ENCODE assay signal across 24 cellular contexts in genomic region chr9:136295055-136295454, GRCh38. TPM values are rescaled to one million over a fixed set of nuclear protein-coding genes. Genes with fewer than 3 reads are reported as not detected.
A peak's percentile ranks its signal among the peaks of the same experiment; 100 is the strongest.
DNase-seq lines count a peak whose midpoint lies in the region; ATAC-seq, FAIRE-seq and TF ChIP-seq lines count a peak whose summit lies in the region.
"Had no signal": no experiment of that assay in that cellular context is flagged by ENCODE, and none has a peak within 500 bp of the region (broad histone marks: within the 10 kb centered on the region; RNA-seq: fewer than 3 reads in every experiment).

No MANE protein-coding gene starts in this region.

- no peaks in the 10 kb centered on the region for H3K36me3 Mint-ChIP-seq in progenitor cell of endocrine pancreas (ENCODE audit: insufficient read depth)
- no peaks in the 10 kb centered on the region for H3K36me3 Mint-ChIP-seq in mesothelial cell of epicardium
- H3K36me3 Mint-ChIP-seq: CD4-positive, alpha-beta memory T cell had no signal

- H3K27me3 ChIP-seq in liver (ENCODE audit: control insufficient read depth in 4 of 4, insufficient read depth in 4 of 4, low read length in 3 of 4) (no peaks in the 10 kb centered on the region), HepG2 (ENCODE audit: control insufficient read depth in 1 of 2, insufficient read depth in 2 of 2, low read length in 2 of 2) (peaks cover 13 to 48% of the 10 kb centered on the region in 2 experiments), PC-9 (ENCODE audit: insufficient read depth, low read depth) (no peaks in the 10 kb centered on the region)

- no peaks in the 10 kb centered on the region for H3K36me3 ChIP-seq in liver (ENCODE audit: control insufficient read depth in 4 of 4, insufficient read depth in 3 of 4, low read depth in 1 of 4, low read length in 3 of 4)
- H3K36me3 ChIP-seq in HepG2 (replicated peaks in 1 of 2; ENCODE audit: control insufficient read depth in 1 of 2, insufficient read depth in 2 of 2, low read length in 2 of 2), result no peaks in the 10 kb centered on the region
- H3K36me3 ChIP-seq in kidney (ENCODE audit: control insufficient read depth in 1 of 2, insufficient read depth in 2 of 2, low read length in 2 of 2), result no peaks in the 10 kb centered on the region
- no peaks in the 10 kb centered on the region for H3K36me3 ChIP-seq in PC-9 (ENCODE audit: low read depth)

- H3K4me1 ChIP-seq in liver (ENCODE audit: control insufficient read depth in 4 of 4, insufficient read depth in 4 of 4, low read length in 3 of 4) (peaks cover 0 to 12% (median 0%) of the 10 kb centered on the region in 4 donors), HepG2 (ENCODE audit: insufficient read depth, low read length) (peaks cover 48% of the 10 kb centered on the region), kidney (ENCODE audit: control insufficient read depth in 1 of 2, insufficient read depth in 1 of 2, low read depth in 1 of 2, low read length in 2 of 2) (peaks cover 0 to 4% of the 10 kb centered on the region in 2 donors), PC-9 (replicated peaks; ENCODE audit: insufficient read depth) (peaks cover 10% of the 10 kb centered on the region)
- H3K4me1 ChIP-seq: A549 had no signal

- CTCF ChIA-PET in HepG2 (lab: Yijun Ruan, JAX; ENCODE audit: low intra/inter-chr PET ratio, low total read pairs) (no interaction called here), PC-9 (lab: Charles Lee) (no interaction called here)

- H3K4me3 Mint-ChIP-seq in progenitor cell of endocrine pancreas (ENCODE audit: low read depth) (no peak overlapping the region), mesothelial cell of epicardium (no peak overlapping the region)
- H3K4me3 Mint-ChIP-seq: CD4-positive, alpha-beta memory T cell; H9 had no signal

- TF ChIP-seq RAD21 in liver (IDR thresholded peaks at IDR 0.05), result no peak
- TF ChIP-seq RAD21 in HepG2 (CRISPR knock-in tag; IDR thresholded peaks at IDR 0.05), result no peak

- DNase-seq in HepG2 (ENCODE audit: low spot score) (no peak), kidney (peak; percentile 64), progenitor cell of endocrine pancreas (ENCODE audit: low spot score, unreplicated experiment) (no peak), NCI-H2171 treated with DMSO at 0.1 percent for 48 hours (lab: John Stamatoyannopoulos, UW) (no peak), PC-9 (no peak), mesothelial cell of epicardium (ENCODE audit: low spot score in 2 of 2, unreplicated experiment in 2 of 2) (no peak)
- DNase-seq: 8988T; ACHN; AML-193; C1 segment of cervical spinal cord; CD4-positive, alpha-beta memory T cell; COR-L47; DMS153; DND-41; GM23248; H9 had no signal

- H2AFZ ChIP-seq in HepG2 (ENCODE audit: low read length) (no peak overlapping the region), PC-9 (no peak overlapping the region)
- H2AFZ ChIP-seq: GM23248 had no signal

- TF ChIP-seq EP300 in HepG2 (IDR thresholded peaks at IDR 0.05; ENCODE audit: low read depth in 2 of 2, low read length in 2 of 2), result no peak
- TF ChIP-seq EP300 in HepG2 (CRISPR knock-in tag; IDR thresholded peaks at IDR 0.05; ENCODE audit: borderline replicate concordance), result no peak

- BruUV-seq in HepG2 (replicated peaks; lab: Mats Ljungman, UMichigan), result no TSS peak
- BruUV-seq in PC-9 (replicated peaks; lab: Mats Ljungman, UMichigan), result no TSS peak

- H3K79me2 ChIP-seq in HepG2 (ENCODE audit: insufficient read depth, low read length) (no peaks in the 10 kb centered on the region), PC-9 (ENCODE audit: low read depth) (no peaks in the 10 kb centered on the region)

- H3F3A ChIP-seq in PC-9 (ENCODE audit: insufficient read depth, low read depth), result peaks cover 8% of the 10 kb centered on the region; the same call in 1 of the 2 replicates

- POLR2A ChIA-PET in HepG2 (lab: Yijun Ruan, JAX) (no interaction called here), PC-9 (lab: Charles Lee; ENCODE audit: unreplicated experiment) (no interaction called here)

- intact Hi-C loops in HepG2 (cut with micrococcal nuclease; ENCODE audit: unreplicated experiment), result no loop called here
- intact Hi-C loops in kidney (cut with DNase I), result no loop called here
- intact Hi-C loops in PC-9 (cut with micrococcal nuclease; ENCODE audit: unreplicated experiment), result no loop called here

- FAIRE-seq in HepG2 (lab: Jason Lieb, UNC) (no peak), kidney (lab: Jason Lieb, UNC) (no peak)
- FAIRE-seq: A549, G401.6, GM12878, GM19239 had no signal

- no peaks in the 10 kb centered on the region for H3K9me2 ChIP-seq in PC-9 (ENCODE audit: insufficient read depth)

- no peak for TF ChIP-seq POLR2A in HepG2 (IDR thresholded peaks at IDR 0.05; ENCODE audit: insufficient read depth in 1 of 2, low read depth in 2 of 2, low read length in 2 of 2)

- peak overlapping the region; percentile 87 for H3K27ac Mint-ChIP-seq in progenitor cell of endocrine pancreas
- no peak overlapping the region for H3K27ac Mint-ChIP-seq in mesothelial cell of epicardium
- H3K27ac Mint-ChIP-seq: CD4-positive, alpha-beta memory T cell; H9 had no signal

- no peaks in the 10 kb centered on the region for H3K9me3 Mint-ChIP-seq in progenitor cell of endocrine pancreas (ENCODE audit: low read depth)
- no peaks in the 10 kb centered on the region for H3K9me3 Mint-ChIP-seq in mesothelial cell of epicardium
- H3K9me3 Mint-ChIP-seq: CD4-positive, alpha-beta memory T cell; H9 had no signal

- H3K4me3 ChIP-seq in liver (ENCODE audit: low read depth in 1 of 3, low read length in 3 of 3), result no peak overlapping the region
- H3K4me3 ChIP-seq in HepG2 (replicated peaks in 1 of 3; ENCODE audit: insufficient read depth in 1 of 3, low read depth in 2 of 3, low read length in 3 of 3), result no peak overlapping the region
- no peak overlapping the region for H3K4me3 ChIP-seq in kidney (ENCODE audit: low read length in 2 of 2)
- H3K4me3 ChIP-seq in PC-9, result no peak overlapping the region
- H3K4me3 ChIP-seq: A549, GM12878, GM23248 had no signal

- ATAC-seq in HepG2, result no peak
- ATAC-seq: A549, GM12878, HCT116 had no signal

- no peaks in the 10 kb centered on the region for H3K27me3 Mint-ChIP-seq in progenitor cell of endocrine pancreas
- no peaks in the 10 kb centered on the region for H3K27me3 Mint-ChIP-seq in mesothelial cell of epicardium (ENCODE audit: low read depth)

- H3K4me2 ChIP-seq in HepG2 (ENCODE audit: low read depth, low read length) (no peak overlapping the region), PC-9 (no peak overlapping the region)
- H3K4me2 ChIP-seq: A549 had no signal

- TF ChIP-seq CTCF in liver (IDR thresholded peaks at IDR 0.05; ENCODE audit: low read depth, low read length, missing input control) (no peak), HepG2 (CRISPR knock-in tag; IDR thresholded peaks at IDR 0.05) (no peak), kidney (IDR thresholded peaks at IDR 0.05; ENCODE audit: borderline replicate concordance, extremely low read depth, insufficient read depth) (no peak), progenitor cell of endocrine pancreas (IDR thresholded peaks at IDR 0.05; ENCODE audit: unreplicated experiment) (no peak), PC-9 (conservative IDR thresholded peaks at IDR 0.05) (no peak), mesothelial cell of epicardium (IDR thresholded peaks at IDR 0.05; ENCODE audit: unreplicated experiment) (no peak)

- 95% methylated on average over 16 of the region's 16 CpGs for WGBS in liver
- 77% methylated on average over 9 of the region's 16 CpGs for WGBS in HepG2 (ENCODE audit: low lambda C conversion rate)

- H3K9ac ChIP-seq in liver (ENCODE audit: low read depth in 1 of 2, low read length in 2 of 2) (no peak overlapping the region), HepG2 (ENCODE audit: insufficient read depth, low read depth, low read length) (no peak overlapping the region), kidney (ENCODE audit: low read length in 2 of 2) (no peak overlapping the region)
- H3K9ac ChIP-seq: GM23248 had no signal

- H3K4me1 Mint-ChIP-seq in progenitor cell of endocrine pancreas (ENCODE audit: low read depth) (peaks cover 18% of the 10 kb centered on the region), mesothelial cell of epicardium (no peaks in the 10 kb centered on the region)
- H3K4me1 Mint-ChIP-seq: CD4-positive, alpha-beta memory T cell had no signal

- H3K9me3 ChIP-seq in liver (ENCODE audit: control insufficient read depth in 4 of 4, low read length in 3 of 4) (no peaks in the 10 kb centered on the region), HepG2 (ENCODE audit: low read length) (no peaks in the 10 kb centered on the region), kidney (ENCODE audit: control insufficient read depth in 1 of 2, low read length in 2 of 2) (no peaks in the 10 kb centered on the region), PC-9 (ENCODE audit: insufficient read depth, low read depth) (no peaks in the 10 kb centered on the region)
- H3K9me3 ChIP-seq: A549 had no signal

- no peaks in the 10 kb centered on the region for H4K20me1 ChIP-seq in HepG2 (ENCODE audit: insufficient read depth, low read length)
- H4K20me1 ChIP-seq in PC-9 (ENCODE audit: insufficient read depth), result no peaks in the 10 kb centered on the region

- H3K27ac ChIP-seq in liver (ENCODE audit: low read depth in 1 of 2, low read length in 2 of 2), result peak overlapping the region; percentile 13 to 36
- H3K27ac ChIP-seq in HepG2 (ENCODE audit: extremely low read length, insufficient read depth, low read length), result no peak overlapping the region
- H3K27ac ChIP-seq in kidney (ENCODE audit: low read depth in 2 of 2, low read length in 2 of 2), result no peak overlapping the region
- no peak overlapping the region for H3K27ac ChIP-seq in PC-9
- H3K27ac ChIP-seq: A549, GM23248 had no signal

- in situ Hi-C loops in HepG2 (cut with HindIII; ENCODE audit: extremely low pct_ligation_motif_present, low pct_unique_long_range_greater_than_20kb), result no loop called here

RNA-seq across cellular contexts. Expression of gene CCDC187, which starts 8.8 kb away (rescaled TPM):
- under 1 TPM in 1 of 2 donors, not detected in 1; 0.05 TPM for total RNA-seq in liver
- polyA plus RNA-seq in liver, result not detected
- 0.13 TPM in 1 of 2 replicates, not detected in the other for total RNA-seq in HepG2 (2016; rRNA removed; fragmentation: Illumina TruSeq; extraction: Trizol)
- not detected in 2 replicates for total RNA-seq in HepG2 (2016; cell fraction: cytosol; rRNA removed; fragmentation: Illumina TruSeq; extraction: Trizol; ENCODE audit: low read depth)
- total RNA-seq in HepG2 (2016; cell fraction: insoluble cytoplasmic fraction; rRNA removed; fragmentation: Illumina TruSeq; extraction: Trizol), result 0.09 TPM in 1 of 2 replicates, not detected in the other
- total RNA-seq in HepG2 (2016; cell fraction: membrane; rRNA removed; fragmentation: Illumina TruSeq; extraction: Trizol), result 0.10 TPM in 1 of 2 replicates, not detected in the other
- 0.16 and 0.28 TPM in 2 replicates for total RNA-seq in HepG2 (2016; cell fraction: nucleus; rRNA removed; fragmentation: Illumina TruSeq; extraction: Trizol)
- 0.03 and 0.09 TPM in 2 replicates for polyA plus RNA-seq in HepG2 (2011; rRNA removed)
- 0.01 and 0.03 TPM in 2 replicates for polyA plus RNA-seq in HepG2 (2011; cell fraction: cytosol; rRNA removed)
- 0.45 and 0.48 TPM in 2 replicates for polyA plus RNA-seq in HepG2 (2011; cell fraction: nucleus; rRNA removed)
- polyA plus RNA-seq in HepG2 (2012), result 0.04 TPM in 1 of 2 replicates, not detected in the other
- not detected in 2 replicates for polyA plus RNA-seq in HepG2 (2016; cell fraction: cytosol; fragmentation: Illumina TruSeq; extraction: Trizol; ENCODE audit: low read depth)
- not detected in 2 replicates for polyA plus RNA-seq in HepG2 (2016; cell fraction: insoluble cytoplasmic fraction; fragmentation: Illumina TruSeq; extraction: Trizol; ENCODE audit: low read depth)
- 0.08 TPM in 1 of 2 replicates, not detected in the other for polyA plus RNA-seq in HepG2 (2016; cell fraction: membrane; fragmentation: Illumina TruSeq; extraction: Trizol; ENCODE audit: low read depth)
- 0.14 and 0.17 TPM in 2 replicates for polyA plus RNA-seq in HepG2 (2016; cell fraction: nucleus; fragmentation: Illumina TruSeq; extraction: Trizol; ENCODE audit: insufficient read depth, low read depth)
- polyA minus RNA-seq in HepG2 (2011; rRNA and poly(A)+ RNA removed; ENCODE audit: low replicate concordance), result 0.20 and 0.49 TPM in 2 replicates
- not detected in 2 replicates for polyA minus RNA-seq in HepG2 (2011; cell fraction: cytosol; rRNA and poly(A)+ RNA removed)
- 0.39 and 0.50 TPM in 2 replicates for polyA minus RNA-seq in HepG2 (2011; cell fraction: nucleus; rRNA and poly(A)+ RNA removed)
- 2.3 TPM for total RNA-seq in kidney
- 0.84 TPM for polyA plus RNA-seq in kidney (ENCODE audit: insufficient read depth, low read depth, low replicate concordance)
- total RNA-seq in progenitor cell of endocrine pancreas, result 1.2 and 1.4 TPM in 2 replicates
- total RNA-seq in PC-9 (2021), result 2.7 and 5.2 TPM in 2 replicates
- total RNA-seq in mesothelial cell of epicardium, result 0.42 to 0.54 TPM (median 0.47 TPM) in 3 replicates
- total RNA-seq: CD4-positive, alpha-beta memory T cell; GM23248; H4 had no signal
- polyA plus RNA-seq: BJ; CD4-positive, alpha-beta memory T cell; GM23248 had no signal

RNA-seq across cellular contexts. Expression of gene GPSM1, which starts 32.3 kb away (rescaled TPM):
- total RNA-seq in liver (1 to 10 TPM; 2.1 to 2.9 TPM), HepG2 (2016; rRNA removed; fragmentation: Illumina TruSeq; extraction: Trizol) (0.59 and 1.0 TPM in 2 replicates), kidney (11.6 TPM), progenitor cell of endocrine pancreas (79.2 and 82.2 TPM in 2 replicates), PC-9 (2021) (5.5 and 9.5 TPM in 2 replicates), mesothelial cell of epicardium (98.6 to 103 TPM (median 102 TPM) in 3 replicates)
- polyA plus RNA-seq in liver (1 to 10 TPM in 1 of 2 donors, under 1 TPM in 1; 0.11 to 1.1 TPM), HepG2 (2011; rRNA removed) (2.4 and 3.4 TPM in 2 replicates), kidney (ENCODE audit: insufficient read depth, low read depth, low replicate concordance) (11.9 TPM)
- 0.26 and 0.30 TPM in 2 replicates for total RNA-seq in HepG2 (2016; cell fraction: cytosol; rRNA removed; fragmentation: Illumina TruSeq; extraction: Trizol; ENCODE audit: low read depth)
- total RNA-seq in HepG2 (2016; cell fraction: insoluble cytoplasmic fraction; rRNA removed; fragmentation: Illumina TruSeq; extraction: Trizol), result 0.55 and 1.1 TPM in 2 replicates
- total RNA-seq in HepG2 (2016; cell fraction: membrane; rRNA removed; fragmentation: Illumina TruSeq; extraction: Trizol), result 0.53 and 0.72 TPM in 2 replicates
- total RNA-seq in HepG2 (2016; cell fraction: nucleus; rRNA removed; fragmentation: Illumina TruSeq; extraction: Trizol), result 0.72 and 0.81 TPM in 2 replicates
- polyA plus RNA-seq in HepG2 (2011; cell fraction: cytosol; rRNA removed), result 1.6 and 2.7 TPM in 2 replicates
- polyA plus RNA-seq in HepG2 (2011; cell fraction: nucleus; rRNA removed), result 11.3 and 15.0 TPM in 2 replicates
- polyA plus RNA-seq in HepG2 (2012), result 1.2 and 1.6 TPM in 2 replicates
- 0.28 and 0.43 TPM in 2 replicates for polyA plus RNA-seq in HepG2 (2016; cell fraction: cytosol; fragmentation: Illumina TruSeq; extraction: Trizol; ENCODE audit: low read depth)
- polyA plus RNA-seq in HepG2 (2016; cell fraction: insoluble cytoplasmic fraction; fragmentation: Illumina TruSeq; extraction: Trizol; ENCODE audit: low read depth), result 0.72 and 1.2 TPM in 2 replicates
- polyA plus RNA-seq in HepG2 (2016; cell fraction: membrane; fragmentation: Illumina TruSeq; extraction: Trizol; ENCODE audit: low read depth), result 0.61 and 1.2 TPM in 2 replicates
- polyA plus RNA-seq in HepG2 (2016; cell fraction: nucleus; fragmentation: Illumina TruSeq; extraction: Trizol; ENCODE audit: insufficient read depth, low read depth), result 3.5 and 3.8 TPM in 2 replicates
- 2.9 and 5.8 TPM in 2 replicates for polyA minus RNA-seq in HepG2 (2011; rRNA and poly(A)+ RNA removed; ENCODE audit: low replicate concordance)
- polyA minus RNA-seq in HepG2 (2011; cell fraction: cytosol; rRNA and poly(A)+ RNA removed), result 1.4 and 1.6 TPM in 2 replicates
- 1.7 TPM in 2 replicates for polyA minus RNA-seq in HepG2 (2011; cell fraction: nucleus; rRNA and poly(A)+ RNA removed)

RNA-seq across cellular contexts. Expression of gene QSOX2, which starts 49.4 kb away (rescaled TPM):
- total RNA-seq in liver, result 10 to 100 TPM in 1 of 2 donors, 1 to 10 TPM in 1; 4.8 to 12.7 TPM
- polyA plus RNA-seq in liver, result 1 to 10 TPM in 1 of 2 donors, under 1 TPM in 1; 0.79 to 3.8 TPM
- 10.1 and 27.1 TPM in 2 replicates for total RNA-seq in HepG2 (2016; rRNA removed; fragmentation: Illumina TruSeq; extraction: Trizol)
- total RNA-seq in HepG2 (2016; cell fraction: cytosol; rRNA removed; fragmentation: Illumina TruSeq; extraction: Trizol; ENCODE audit: low read depth), result 2.0 and 2.2 TPM in 2 replicates
- total RNA-seq in HepG2 (2016; cell fraction: insoluble cytoplasmic fraction; rRNA removed; fragmentation: Illumina TruSeq; extraction: Trizol), result 9.0 and 27.0 TPM in 2 replicates
- 4.9 and 5.5 TPM in 2 replicates for total RNA-seq in HepG2 (2016; cell fraction: membrane; rRNA removed; fragmentation: Illumina TruSeq; extraction: Trizol)
- 29.4 and 33.0 TPM in 2 replicates for total RNA-seq in HepG2 (2016; cell fraction: nucleus; rRNA removed; fragmentation: Illumina TruSeq; extraction: Trizol)
- 36.4 and 42.1 TPM in 2 replicates for polyA plus RNA-seq in HepG2 (2011; rRNA removed)
- 18.1 and 19.6 TPM in 2 replicates for polyA plus RNA-seq in HepG2 (2011; cell fraction: cytosol; rRNA removed)
- 53.2 and 71.8 TPM in 2 replicates for polyA plus RNA-seq in HepG2 (2011; cell fraction: nucleus; rRNA removed)
- 28.3 and 37.6 TPM in 2 replicates for polyA plus RNA-seq in HepG2 (2012)
- 1.3 and 1.4 TPM in 2 replicates for polyA plus RNA-seq in HepG2 (2016; cell fraction: cytosol; fragmentation: Illumina TruSeq; extraction: Trizol; ENCODE audit: low read depth)
- polyA plus RNA-seq in HepG2 (2016; cell fraction: insoluble cytoplasmic fraction; fragmentation: Illumina TruSeq; extraction: Trizol; ENCODE audit: low read depth), result 8.1 and 10.4 TPM in 2 replicates
- polyA plus RNA-seq in HepG2 (2016; cell fraction: membrane; fragmentation: Illumina TruSeq; extraction: Trizol; ENCODE audit: low read depth), result 2.5 and 3.2 TPM in 2 replicates
- 56.3 and 58.3 TPM in 2 replicates for polyA plus RNA-seq in HepG2 (2016; cell fraction: nucleus; fragmentation: Illumina TruSeq; extraction: Trizol; ENCODE audit: insufficient read depth, low read depth)
- 28.3 and 40.5 TPM in 2 replicates for polyA minus RNA-seq in HepG2 (2011; rRNA and poly(A)+ RNA removed; ENCODE audit: low replicate concordance)
- polyA minus RNA-seq in HepG2 (2011; cell fraction: cytosol; rRNA and poly(A)+ RNA removed), result 18.7 and 20.4 TPM in 2 replicates
- polyA minus RNA-seq in HepG2 (2011; cell fraction: nucleus; rRNA and poly(A)+ RNA removed), result 26.1 and 26.5 TPM in 2 replicates
- 10.1 TPM for total RNA-seq in kidney
- polyA plus RNA-seq in kidney (ENCODE audit: insufficient read depth, low read depth, low replicate concordance), result 4.0 TPM
- total RNA-seq in progenitor cell of endocrine pancreas, result 24.0 and 24.1 TPM in 2 replicates
- 34.6 and 40.8 TPM in 2 replicates for total RNA-seq in PC-9 (2021)
- 16.8 to 17.0 TPM (median 17.0 TPM) in 3 replicates for total RNA-seq in mesothelial cell of epicardium

Comparison
In these comparisons a context has a peak if more than half of its experiments do, and no peak if none do; other contexts are left out.
1. H3K27ac ChIP-seq: peak in liver (2 of 2); none in HepG2 (single experiment), kidney (0 of 2) and PC-9 (single experiment).